ENCODE assay signal across 26 cellular contexts in genomic region chr5:155471027-155471426, GRCh38.
DNase-seq lines count a peak whose midpoint lies in the region; ATAC-seq, FAIRE-seq and TF ChIP-seq lines count a peak whose summit lies in the region.
"Had no signal": no experiment of that assay in that cellular context is flagged by ENCODE, and none has a peak within 500 bp of the region (broad histone marks: within the 10 kb centered on the region; RNA-seq: fewer than 3 reads in every experiment).

No MANE protein-coding gene starts in this region.

- H3K4me1 Mint-ChIP-seq in endodermal cell: peaks cover 5% of the 10 kb centered on the region
- H3K4me1 Mint-ChIP-seq: activated CD4-positive, alpha-beta T cell treated with anti-CD3 and anti-CD28 coated beads, Interleukin-2, amount 10 ng/mL, durations not matched to agents 7 days and 5 days; activated naive CD8-positive, alpha-beta T cell treated with anti-CD3 and anti-CD28 coated beads for 36 hours; CD8-positive, alpha-beta memory T cell; naive thymus-derived CD4-positive, alpha-beta T cell had no signal

- H3K4me1 ChIP-seq in endodermal cell (ENCODE audit: control insufficient read depth, insufficient read depth, low read length): no peaks in the 10 kb centered on the region
- H3K4me1 ChIP-seq: heart left ventricle, SJSA1, spleen had no signal

- H3K9me3 Mint-ChIP-seq in endodermal cell: no peaks in the 10 kb centered on the region
- H3K9me3 Mint-ChIP-seq: activated naive CD8-positive, alpha-beta T cell treated with anti-CD3 and anti-CD28 coated beads for 36 hours; CD8-positive, alpha-beta memory T cell had no signal

- TF ChIP-seq CTCF in endodermal cell (conservative IDR thresholded peaks at IDR 0.05): peak; percentile 64

- no peaks in the 10 kb centered on the region for H3K9me3 ChIP-seq in endodermal cell (ENCODE audit: control insufficient read depth, low read length)
- H3K9me3 ChIP-seq: SJSA1, thoracic aorta had no signal

- peaks cover 13% of the 10 kb centered on the region for H3K27me3 ChIP-seq in endodermal cell (ENCODE audit: control insufficient read depth, insufficient read depth, low read length, poor library complexity, severe bottlenecking)
- H3K27me3 ChIP-seq: heart left ventricle, SJSA1, spleen had no signal

- 87 to 100% methylated on average over 2 to 3 of the region's 3 CpGs for WGBS in endodermal cell (ENCODE audit: insufficient coverage in 1 of 2, insufficient read length in 1 of 2), 2 experiments

- no peak overlapping the region for H3K9ac ChIP-seq in endodermal cell (ENCODE audit: extremely low read depth, low read length, poor library complexity, severe bottlenecking)

- no peak for FAIRE-seq in urothelium cell line (lab: Jason Lieb, UNC)
- FAIRE-seq: astrocyte had no signal

- H3K27me3 Mint-ChIP-seq in endodermal cell (ENCODE audit: insufficient read depth): peaks cover 16% of the 10 kb centered on the region
- H3K27me3 Mint-ChIP-seq: activated CD4-positive, alpha-beta T cell treated with anti-CD3 and anti-CD28 coated beads, Interleukin-2, amount 10 ng/mL, durations not matched to agents 7 days and 5 days; activated naive CD8-positive, alpha-beta T cell treated with anti-CD3 and anti-CD28 coated beads for 36 hours had no signal

- H3K27ac Mint-ChIP-seq in endodermal cell: no peak overlapping the region
- H3K27ac Mint-ChIP-seq: activated CD4-positive, alpha-beta T cell treated with anti-CD3 and anti-CD28 coated beads, Interleukin-2, amount 10 ng/mL, durations not matched to agents 7 days and 5 days; activated naive CD8-positive, alpha-beta T cell treated with anti-CD3 and anti-CD28 coated beads for 36 hours; CD8-positive, alpha-beta memory T cell; naive thymus-derived CD4-positive, alpha-beta T cell had no signal

- no peak for ATAC-seq in HG03175 (IDR thresholded peaks at IDR 0.05; ENCODE audit: unreplicated experiment)
- ATAC-seq: heart left ventricle; left lobe of liver; naive thymus-derived CD4-positive, alpha-beta T cell; Panc1 had no signal

- H3K4me3 Mint-ChIP-seq in endodermal cell: no peak overlapping the region
- H3K4me3 Mint-ChIP-seq: activated CD4-positive, alpha-beta T cell treated with anti-CD3 and anti-CD28 coated beads, Interleukin-2, amount 10 ng/mL, durations not matched to agents 7 days and 5 days; activated naive CD8-positive, alpha-beta T cell treated with anti-CD3 and anti-CD28 coated beads for 36 hours; CD8-positive, alpha-beta memory T cell; naive thymus-derived CD4-positive, alpha-beta T cell had no signal

- no peaks in the 10 kb centered on the region for H3K36me3 Mint-ChIP-seq in endodermal cell (ENCODE audit: low read depth)
- H3K36me3 Mint-ChIP-seq: activated naive CD8-positive, alpha-beta T cell treated with anti-CD3 and anti-CD28 coated beads for 36 hours; CD8-positive, alpha-beta memory T cell; naive thymus-derived CD4-positive, alpha-beta T cell had no signal

- H3K36me3 ChIP-seq in endodermal cell (ENCODE audit: control insufficient read depth, insufficient read depth, low read length): no peaks in the 10 kb centered on the region
- H3K36me3 ChIP-seq: heart left ventricle, SJSA1, spleen, thoracic aorta had no signal

- DNase-seq in DMS153 (lab: John Stamatoyannopoulos, UW) (peak; percentile 11), DMS153 treated with DMSO at 0.1 percent for 48 hours (lab: John Stamatoyannopoulos, UW; ENCODE audit: unreplicated experiment) (no peak), NCI-H1105 treated with DMSO at 0.1 percent for 48 hours (lab: John Stamatoyannopoulos, UW) (peak; percentile 54), NCI-H524 (lab: John Stamatoyannopoulos, UW) (peak; percentile 91 to 97), endodermal cell (no peak), urothelium cell line (ENCODE audit: low spot score) (no peak), hippocampal formation (lab: John Stamatoyannopoulos, UW) (no peak)
- DNase-seq: activated CD4-positive, alpha-beta T cell treated with anti-CD3 and anti-CD28 coated beads, Interleukin-2, amount 10 ng/mL, durations not matched to agents 7 days and 5 days; activated naive CD8-positive, alpha-beta T cell treated with anti-CD3 and anti-CD28 coated beads for 36 hours; CD8-positive, alpha-beta memory T cell; central memory CD4-positive, alpha-beta T cell; dorsolateral prefrontal cortex; heart left ventricle; naive thymus-derived CD4-positive, alpha-beta T cell; retina; spleen; stimulated activated CD4-positive, alpha-beta T cell treated with anti-CD3 and anti-CD28 coated beads, Interleukin-4, amount 100 ng/mL, for 1 hour; stimulated activated naive CD4-positive, alpha-beta T cell had no signal

- no peak overlapping the region for H3K4me3 ChIP-seq in endodermal cell (ENCODE audit: low read length)
- H3K4me3 ChIP-seq: dorsolateral prefrontal cortex, heart left ventricle, SJSA1, spleen, thoracic aorta had no signal

- H3K27ac ChIP-seq in endodermal cell (ENCODE audit: low read depth, low read length): no peak overlapping the region
- H3K27ac ChIP-seq: 22Rv1, dorsolateral prefrontal cortex, heart left ventricle, SJSA1, spleen, thoracic aorta, VCaP had no signal

Comparison
In these comparisons a context has a peak if more than half of its experiments do, and no peak if none do; other contexts are left out.
1. DNase-seq: peak in DMS153 (single experiment), NCI-H1105 treated with DMSO at 0.1 percent for 48 hours (single experiment) and NCI-H524 (2 of 2); none in DMS153 treated with DMSO at 0.1 percent for 48 hours (single experiment), endodermal cell (single experiment), urothelium cell line (single experiment) and hippocampal formation (0 of 2).